In genomic region chr2:45570671-45571334, GRCh38 we compare ENCODE assay signal across 19 cellular contexts. TPM values are rescaled to one million over a fixed set of nuclear protein-coding genes. Genes with fewer than 3 reads are reported as not detected.
DNase-seq lines count a peak whose midpoint lies in the region; ATAC-seq, FAIRE-seq and TF ChIP-seq lines count a peak whose summit lies in the region.
"Had no signal": no experiment of that assay in that cellular context is flagged by ENCODE, and none has a peak within 500 bp of the region (broad histone marks: within the 10 kb centered on the region; RNA-seq: fewer than 3 reads in every experiment).

No MANE protein-coding gene starts in this region.

- H3K27ac ChIP-seq in HepG2 (ENCODE audit: extremely low read length, insufficient read depth, low read length) (no peak overlapping the region), right lobe of liver (no peak overlapping the region), small intestine (ENCODE audit: low read depth in 1 of 2, low read length in 1 of 2) (no peak overlapping the region)
- H3K27ac ChIP-seq: stomach had no signal

- no peaks in the 10 kb centered on the region for H3K79me2 ChIP-seq in HepG2 (ENCODE audit: insufficient read depth, low read length)

- H3K4me1 ChIP-seq in HepG2 (ENCODE audit: insufficient read depth, low read length) (peaks cover 9% of the 10 kb centered on the region), right lobe of liver (no peaks in the 10 kb centered on the region), adipocyte (ENCODE audit: control insufficient read depth, insufficient read depth, low read length) (peaks cover 8% of the 10 kb centered on the region), small intestine (ENCODE audit: control insufficient read depth in 2 of 2, insufficient read depth in 1 of 2, low read depth in 1 of 2, low read length in 1 of 2) (peaks cover 0 to 3% of the 10 kb centered on the region in 2 donors)

- CTCF ChIA-PET in HepG2 (lab: Yijun Ruan, JAX; ENCODE audit: low intra/inter-chr PET ratio, low total read pairs) = no interaction called here

- no TSS peak for BruUV-seq in HepG2 (replicated peaks; lab: Mats Ljungman, UMichigan)

- DNase-seq in HepG2 (ENCODE audit: low spot score) (peak; percentile 31), right lobe of liver (no peak), adipocyte (ENCODE audit: low read depth) (peak; percentile 21), foreskin fibroblast (peak; percentile 27 to 28), small intestine (peak; percentile 59), GM10266 (ENCODE audit: extremely low spot score) (no peak)
- DNase-seq in stimulated activated CD4-positive, alpha-beta T cell treated with anti-CD3 and anti-CD28 coated beads, Interleukin-2, amount 100 ng/mL, for 48 hours = no peak
- DNase-seq: activated CD4-positive, alpha-beta T cell treated with anti-CD3 and anti-CD28 coated beads, Interleukin-2, amount 50 U/mL, for 1 hour; activated naive CD8-positive, alpha-beta T cell treated with anti-CD3 and anti-CD28 coated beads, Interleukin-2, amount 10 ng/mL, durations not matched to agents 7 days and 5 days; activated T-cell treated with anti-CD3 and anti-CD28 coated beads, Interleukin-2, amount 50 U/mL, for 4 hours; CD4-positive, alpha-beta memory T cell; midbrain; NCI-H1105; NCI-H2171 treated with DMSO at 0.1 percent for 48 hours; SHP77 treated with DMSO at 0.1 percent for 48 hours; stomach had no signal

- ATAC-seq in HepG2 = peak; percentile 72
- no peak for ATAC-seq in right lobe of liver
- ATAC-seq in HG02870 (IDR thresholded peaks at IDR 0.05; ENCODE audit: unreplicated experiment) = no peak
- ATAC-seq: activated T-cell treated with anti-CD3 and anti-CD28 coated beads, Interleukin-2, amount 50 U/mL, for 4 hours had no signal

- FAIRE-seq in HepG2 (lab: Jason Lieb, UNC) (no peak), small intestine (lab: Jason Lieb, UNC) (no peak)
- FAIRE-seq: A204.1, keratinocyte had no signal

- H3K4me2 ChIP-seq in HepG2 (ENCODE audit: low read depth, low read length) = no peak overlapping the region

- peaks cover 8 to 20% of the 10 kb centered on the region in 2 experiments; a peak in 4 of 5 replicates for H3K36me3 ChIP-seq in HepG2 (replicated peaks in 1 of 2; ENCODE audit: control insufficient read depth in 1 of 2, insufficient read depth in 2 of 2, low read length in 2 of 2)
- H3K36me3 ChIP-seq in right lobe of liver = peaks cover 0 to 6% (median 2%) of the 10 kb centered on the region in 4 donors
- peaks cover 22% of the 10 kb centered on the region for H3K36me3 ChIP-seq in adipocyte (ENCODE audit: control insufficient read depth, insufficient read depth, low read length, severe bottlenecking)
- peaks cover 0 to 2% of the 10 kb centered on the region in 2 donors for H3K36me3 ChIP-seq in small intestine (ENCODE audit: control insufficient read depth in 2 of 2, insufficient read depth in 2 of 2, low read length in 2 of 2)

- TF ChIP-seq POLR2A in HepG2 (IDR thresholded peaks at IDR 0.05; ENCODE audit: insufficient read depth in 1 of 2, low read depth in 2 of 2, low read length in 2 of 2) = no peak
- no peak for TF ChIP-seq POLR2A in right lobe of liver (IDR thresholded peaks at IDR 0.05)

- H3K27me3 ChIP-seq in HepG2 (ENCODE audit: control insufficient read depth in 1 of 2, insufficient read depth in 2 of 2, low read length in 2 of 2) (no peaks in the 10 kb centered on the region), right lobe of liver (no peaks in the 10 kb centered on the region), adipocyte (replicated peaks; ENCODE audit: control insufficient read depth, insufficient read depth, low read length) (no peaks in the 10 kb centered on the region), small intestine (ENCODE audit: control insufficient read depth in 2 of 2, insufficient read depth in 2 of 2, low read length in 2 of 2) (no peaks in the 10 kb centered on the region)
- H3K27me3 ChIP-seq: stomach had no signal

- POLR2A ChIA-PET in HepG2 (lab: Yijun Ruan, JAX) = no interaction called here

- 78% methylated on average over 3 of the region's 3 CpGs for WGBS in HepG2 (ENCODE audit: low lambda C conversion rate)
- WGBS in right lobe of liver (ENCODE audit: insufficient coverage, low coverage, low lambda C conversion rate, missing lambda C conversion rate) = 78% methylated on average over 2 of the region's 3 CpGs
- 70 to 75% (median 74%) methylated on average over 3 of the region's 3 CpGs for WGBS in small intestine, 3 donors

- in situ Hi-C loops in HepG2 (cut with HindIII; ENCODE audit: extremely low pct_ligation_motif_present, low pct_unique_long_range_greater_than_20kb) = no loop called here

- H3K9ac ChIP-seq in HepG2 (ENCODE audit: insufficient read depth, low read depth, low read length) (no peak overlapping the region), adipocyte (ENCODE audit: low read length) (no peak overlapping the region)

- H3K9me3 ChIP-seq in HepG2 (ENCODE audit: low read length) (peaks cover 4% of the 10 kb centered on the region; the same call in 1 of the 2 replicates), right lobe of liver (no peaks in the 10 kb centered on the region), adipocyte (ENCODE audit: control insufficient read depth, low read length) (no peaks in the 10 kb centered on the region), small intestine (ENCODE audit: control insufficient read depth, low read depth) (no peaks in the 10 kb centered on the region)
- H3K9me3 ChIP-seq: stomach had no signal

- TF ChIP-seq EP300 in HepG2 (IDR thresholded peaks at IDR 0.05; ENCODE audit: low read depth in 2 of 2, low read length in 2 of 2) (no peak), HepG2 (CRISPR knock-in tag; IDR thresholded peaks at IDR 0.05; ENCODE audit: borderline replicate concordance) (no peak)

- TF ChIP-seq CTCF in HepG2 (CRISPR knock-in tag; IDR thresholded peaks at IDR 0.05) (no peak), right lobe of liver (IDR thresholded peaks at IDR 0.05) (no peak), foreskin fibroblast (IDR thresholded peaks at IDR 0.05; ENCODE audit: low read depth, low read length) (no peak), GM10266 (IDR thresholded peaks at IDR 0.05; ENCODE audit: control insufficient read depth, insufficient read depth, low read depth, missing control alignments) (no peak)

- no peaks in the 10 kb centered on the region for H4K20me1 ChIP-seq in HepG2 (ENCODE audit: insufficient read depth, low read length)

- no peak overlapping the region for H2AFZ ChIP-seq in HepG2 (ENCODE audit: low read length)

- intact Hi-C loops in HepG2 (cut with micrococcal nuclease; ENCODE audit: unreplicated experiment) (no loop called here), right lobe of liver (cut with DNase I) (no loop called here)

- TF ChIP-seq RAD21 in HepG2 (CRISPR knock-in tag; IDR thresholded peaks at IDR 0.05) = no peak

- H3K4me3 ChIP-seq in HepG2 (replicated peaks in 1 of 3; ENCODE audit: insufficient read depth in 1 of 3, low read depth in 2 of 3, low read length in 3 of 3) (no peak overlapping the region), right lobe of liver (no peak overlapping the region), adipocyte (ENCODE audit: low read length) (no peak overlapping the region), foreskin fibroblast (ENCODE audit: low read depth in 1 of 2, low read length in 2 of 2) (no peak overlapping the region), small intestine (ENCODE audit: low read depth in 1 of 2, low read length in 2 of 2) (no peak overlapping the region)
- H3K4me3 ChIP-seq: stomach had no signal

TF ChIP-seq in HepG2, 621 proteins besides CTCF, POLR2A, EP300 and RAD21 (continues in another document):
- TF ChIP-seq ARNT (IDR thresholded peaks at IDR 0.05) = no peak
- TF ChIP-seq REL (CRISPR knock-in tag; conservative IDR thresholded peaks at IDR 0.05) = no peak
- peak; percentile 56 for TF ChIP-seq HNF4A (CRISPR knock-in tag; IDR thresholded peaks at IDR 0.05)
- no peak for TF ChIP-seq ZBTB20 (CRISPR knock-in tag; IDR thresholded peaks at IDR 0.05; ENCODE audit: borderline replicate concordance, low read depth)
- TF ChIP-seq NFKB2 (CRISPR knock-in tag; IDR thresholded peaks at IDR 0.05; ENCODE audit: borderline replicate concordance) = no peak
- no peak for TF ChIP-seq MTERF4 (CRISPR knock-in tag; IDR thresholded peaks at IDR 0.05)
- TF ChIP-seq ZSCAN9 (CRISPR knock-in tag; IDR thresholded peaks at IDR 0.05; ENCODE audit: borderline replicate concordance) = no peak

RNA-seq across cellular contexts. Expression of gene SRBD1, which starts 40.3 kb away (rescaled TPM):
- total RNA-seq in HepG2 (2016; rRNA removed; fragmentation: Illumina TruSeq; extraction: Trizol) (23.9 and 32.8 TPM in 2 replicates), right lobe of liver (10 to 100 TPM in 2 of 6 experiments, 1 to 10 TPM in 4; 7.4 to 14.1 (median 9.4) TPM)
- 158 and 179 TPM in 2 replicates for total RNA-seq in HepG2 (2016; cell fraction: cytosol; rRNA removed; fragmentation: Illumina TruSeq; extraction: Trizol; ENCODE audit: low read depth)
- total RNA-seq in HepG2 (2016; cell fraction: insoluble cytoplasmic fraction; rRNA removed; fragmentation: Illumina TruSeq; extraction: Trizol) = 23.3 and 31.4 TPM in 2 replicates
- total RNA-seq in HepG2 (2016; cell fraction: membrane; rRNA removed; fragmentation: Illumina TruSeq; extraction: Trizol) = 33.1 and 41.7 TPM in 2 replicates
- total RNA-seq in HepG2 (2016; cell fraction: nucleus; rRNA removed; fragmentation: Illumina TruSeq; extraction: Trizol) = 28.9 and 30.3 TPM in 2 replicates
- polyA plus RNA-seq in HepG2 (2011; rRNA removed) (2.4 and 3.2 TPM in 2 replicates), small intestine (1 to 10 TPM; 4.7 to 7.3 (median 6.8) TPM)
- polyA plus RNA-seq in HepG2 (2011; cell fraction: cytosol; rRNA removed) = 1.2 and 2.1 TPM in 2 replicates
- polyA plus RNA-seq in HepG2 (2011; cell fraction: nucleus; rRNA removed) = 2.0 and 2.2 TPM in 2 replicates
- polyA plus RNA-seq in HepG2 (2012) = 4.9 and 9.3 TPM in 2 replicates
- polyA plus RNA-seq in HepG2 (2016; cell fraction: cytosol; fragmentation: Illumina TruSeq; extraction: Trizol; ENCODE audit: low read depth) = 0.74 and 0.81 TPM in 2 replicates
- polyA plus RNA-seq in HepG2 (2016; cell fraction: insoluble cytoplasmic fraction; fragmentation: Illumina TruSeq; extraction: Trizol; ENCODE audit: low read depth) = 21.2 and 22.7 TPM in 2 replicates
- polyA plus RNA-seq in HepG2 (2016; cell fraction: membrane; fragmentation: Illumina TruSeq; extraction: Trizol; ENCODE audit: low read depth) = 2.0 and 2.8 TPM in 2 replicates
- 10.9 and 12.6 TPM in 2 replicates for polyA plus RNA-seq in HepG2 (2016; cell fraction: nucleus; fragmentation: Illumina TruSeq; extraction: Trizol; ENCODE audit: insufficient read depth, low read depth)
- 12.6 and 17.5 TPM in 2 replicates for polyA minus RNA-seq in HepG2 (2011; rRNA and poly(A)+ RNA removed; ENCODE audit: low replicate concordance)
- polyA minus RNA-seq in HepG2 (2011; cell fraction: cytosol; rRNA and poly(A)+ RNA removed) = 15.2 and 15.9 TPM in 2 replicates
- 34.7 and 40.3 TPM in 2 replicates for polyA minus RNA-seq in HepG2 (2011; cell fraction: nucleus; rRNA and poly(A)+ RNA removed)

Comparison
In these comparisons a context has a peak if more than half of its experiments do, and no peak if none do; other contexts are left out.
1. DNase-seq: peak in HepG2 (single experiment), adipocyte (single experiment), foreskin fibroblast (2 of 2) and small intestine (single experiment); none in right lobe of liver (0 of 3), stimulated activated CD4-positive, alpha-beta T cell treated with anti-CD3 and anti-CD28 coated beads, Interleukin-2, amount 100 ng/mL, for 48 hours (0 of 2) and GM10266 (single experiment).